ENCODE assay signal across 8 cellular contexts in the genomic region with DNA sequence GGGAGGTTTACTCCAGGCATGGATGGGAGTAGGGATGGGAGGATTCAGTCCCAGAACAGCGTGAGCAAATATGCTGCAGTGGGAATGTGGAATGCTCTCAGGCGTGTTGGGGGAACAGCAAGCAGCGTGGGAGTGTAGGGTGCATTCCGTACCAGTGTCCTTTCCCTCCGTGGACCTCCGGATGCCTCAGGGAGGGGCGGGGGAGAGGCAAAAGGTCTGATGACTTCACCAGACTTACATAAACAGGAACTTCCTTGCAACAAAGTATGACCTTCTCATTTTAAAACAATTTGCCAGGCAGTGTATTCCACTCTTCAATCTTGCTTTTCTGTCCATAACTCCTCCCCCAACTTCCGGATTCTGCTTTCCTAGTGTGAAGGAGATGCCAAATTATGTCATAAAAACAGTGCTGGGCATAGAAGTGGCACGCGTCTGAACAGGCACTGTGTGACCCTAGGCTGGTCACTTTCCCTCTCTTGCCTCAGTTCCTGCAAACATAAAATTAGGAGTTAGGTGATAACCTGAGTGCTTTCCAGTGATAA. TPM values are rescaled to one million over a fixed set of nuclear protein-coding genes. Genes with fewer than 3 reads are reported as not detected.
DNase-seq lines count a peak whose midpoint lies in the region; ATAC-seq and TF ChIP-seq lines count a peak whose summit lies in the region.

No MANE protein-coding gene starts in this region.

- peak; percentile 66 for TF ChIP-seq EP300 in ovary (IDR thresholded peaks at IDR 0.05)

- no peaks in the 10 kb centered on the region for H3K27me3 Mint-ChIP-seq in activated T-cell treated with anti-CD3 and anti-CD28 coated beads, Interleukin-2, amount 50 U/mL, for 72 hours (ENCODE audit: low read depth)

- peaks cover 0 to 2% of the 10 kb centered on the region in 2 donors for H3K36me3 Mint-ChIP-seq in activated T-cell treated with anti-CD3 and anti-CD28 coated beads, Interleukin-2, amount 50 U/mL, for 72 hours (ENCODE audit: insufficient read depth in 2 of 2)
- H3K36me3 Mint-ChIP-seq in activated naive CD4-positive, alpha-beta T cell treated with anti-CD3 and anti-CD28 coated beads, Interleukin-2, amount 50 U/mL, for 72 hours, result no peaks in the 10 kb centered on the region

- H3K9me3 ChIP-seq in SK-N-MC (ENCODE audit: low read depth, low read length), result no peaks in the 10 kb centered on the region
- no peaks in the 10 kb centered on the region for H3K9me3 ChIP-seq in ovary

- no peaks in the 10 kb centered on the region for H3K27me3 ChIP-seq in ovary

- DNase-seq in COLO829 (ENCODE audit: low spot score), result peak; percentile 24
- DNase-seq in SK-N-MC (ENCODE audit: low read depth, low spot score), result no peak
- peak; percentile 64 for DNase-seq in fibroblast of the conjunctiva (ENCODE audit: low read depth)
- peak; percentile 82 to 92 (median 89) for DNase-seq in ovary
- DNase-seq in activated T-cell treated with anti-CD3 and anti-CD28 coated beads, Interleukin-2, amount 50 U/mL, for 72 hours, result no peak
- no peak for DNase-seq in activated naive CD4-positive, alpha-beta T cell treated with anti-CD3 and anti-CD28 coated beads, Interleukin-2, amount 50 U/mL, for 72 hours (ENCODE audit: low spot score in 2 of 2)

- 1 to 4% (median 1%) methylated on average over 10 of the region's 10 CpGs for WGBS in ovary, 3 donors

- ATAC-seq in activated T-cell treated with anti-CD3 and anti-CD28 coated beads, Interleukin-2, amount 50 U/mL, for 72 hours (replicated peaks in 1 of 2), result no peak
- ATAC-seq in HG03097 (IDR thresholded peaks at IDR 0.05; ENCODE audit: low FRiP score, unreplicated experiment) (no peak), GM18520 (IDR thresholded peaks at IDR 0.05; ENCODE audit: unreplicated experiment) (no peak)
- no peak for ATAC-seq in activated naive CD4-positive, alpha-beta T cell treated with anti-CD3 and anti-CD28 coated beads, Interleukin-2, amount 50 U/mL, for 72 hours

- TF ChIP-seq POLR2A in ovary (IDR thresholded peaks at IDR 0.05), result peak; percentile 12

- intact Hi-C loops in ovary (cut with DNase I), result loop anchor here in 1 of 4 donors (5.0 kb wide), 1 partner anchor 57 kb away; no protein-coding TSS in a partner anchor

- H3K27ac Mint-ChIP-seq in activated T-cell treated with anti-CD3 and anti-CD28 coated beads, Interleukin-2, amount 50 U/mL, for 72 hours, result no peak overlapping the region
- no peak overlapping the region for H3K27ac Mint-ChIP-seq in activated naive CD4-positive, alpha-beta T cell treated with anti-CD3 and anti-CD28 coated beads, Interleukin-2, amount 50 U/mL, for 72 hours

- H3K9ac ChIP-seq in SK-N-MC (ENCODE audit: insufficient read length), result no peak overlapping the region

- H3K4me1 Mint-ChIP-seq in activated T-cell treated with anti-CD3 and anti-CD28 coated beads, Interleukin-2, amount 50 U/mL, for 72 hours (ENCODE audit: low read depth), result no peaks in the 10 kb centered on the region

- no peak overlapping the region for H3K4me3 Mint-ChIP-seq in activated T-cell treated with anti-CD3 and anti-CD28 coated beads, Interleukin-2, amount 50 U/mL, for 72 hours

- H3K27ac ChIP-seq in SK-N-MC, result no peak overlapping the region
- H3K27ac ChIP-seq in ovary, result peak overlapping the region; percentile 14 to 85

- no peaks in the 10 kb centered on the region for H3K36me3 ChIP-seq in SK-N-MC (ENCODE audit: insufficient read depth, low read length)
- no peaks in the 10 kb centered on the region for H3K36me3 ChIP-seq in ovary

- H3K9me3 Mint-ChIP-seq in activated T-cell treated with anti-CD3 and anti-CD28 coated beads, Interleukin-2, amount 50 U/mL, for 72 hours, result no peaks in the 10 kb centered on the region
- no peaks in the 10 kb centered on the region for H3K9me3 Mint-ChIP-seq in activated naive CD4-positive, alpha-beta T cell treated with anti-CD3 and anti-CD28 coated beads, Interleukin-2, amount 50 U/mL, for 72 hours

- no peak for TF ChIP-seq CTCF in ovary (IDR thresholded peaks at IDR 0.05)

- H3K4me3 ChIP-seq in SK-N-MC, result peak overlapping the region; percentile 41; the same call in 1 of the 2 replicates
- no peak overlapping the region for H3K4me3 ChIP-seq in ovary

- H3K4me1 ChIP-seq in ovary (ENCODE audit: insufficient read depth), result peaks cover 16% of the 10 kb centered on the region

RNA-seq across cellular contexts. Expression of gene RPL37A, which starts 36.9 kb away (rescaled TPM):
- total RNA-seq in ovary, result 1,000 to 10,000 TPM; 3,187 to 6,025 (median 4,762) TPM
- polyA plus RNA-seq in ovary, result 1,000 to 10,000 TPM; 6,365 to 7,390 TPM
- 1,000 to 10,000 TPM; 3,626 to 3,861 TPM for total RNA-seq in activated T-cell treated with anti-CD3 and anti-CD28 coated beads, Interleukin-2, amount 50 U/mL, for 72 hours
- total RNA-seq in activated naive CD4-positive, alpha-beta T cell treated with anti-CD3 and anti-CD28 coated beads, Interleukin-2, amount 50 U/mL, for 72 hours, result 1,000 to 10,000 TPM; 3,400 to 3,972 TPM

Comparison
In these comparisons a context has a peak if more than half of its experiments do, and no peak if none do; other contexts are left out.
1. DNase-seq: peak in COLO829 (single experiment), fibroblast of the conjunctiva (single experiment) and ovary (5 of 5); none in SK-N-MC (single experiment), activated T-cell treated with anti-CD3 and anti-CD28 coated beads, Interleukin-2, amount 50 U/mL, for 72 hours (0 of 2) and activated naive CD4-positive, alpha-beta T cell treated with anti-CD3 and anti-CD28 coated beads, Interleukin-2, amount 50 U/mL, for 72 hours (0 of 2).